17 cellular contexts compared by ENCODE assay signal in the genomic region with DNA sequence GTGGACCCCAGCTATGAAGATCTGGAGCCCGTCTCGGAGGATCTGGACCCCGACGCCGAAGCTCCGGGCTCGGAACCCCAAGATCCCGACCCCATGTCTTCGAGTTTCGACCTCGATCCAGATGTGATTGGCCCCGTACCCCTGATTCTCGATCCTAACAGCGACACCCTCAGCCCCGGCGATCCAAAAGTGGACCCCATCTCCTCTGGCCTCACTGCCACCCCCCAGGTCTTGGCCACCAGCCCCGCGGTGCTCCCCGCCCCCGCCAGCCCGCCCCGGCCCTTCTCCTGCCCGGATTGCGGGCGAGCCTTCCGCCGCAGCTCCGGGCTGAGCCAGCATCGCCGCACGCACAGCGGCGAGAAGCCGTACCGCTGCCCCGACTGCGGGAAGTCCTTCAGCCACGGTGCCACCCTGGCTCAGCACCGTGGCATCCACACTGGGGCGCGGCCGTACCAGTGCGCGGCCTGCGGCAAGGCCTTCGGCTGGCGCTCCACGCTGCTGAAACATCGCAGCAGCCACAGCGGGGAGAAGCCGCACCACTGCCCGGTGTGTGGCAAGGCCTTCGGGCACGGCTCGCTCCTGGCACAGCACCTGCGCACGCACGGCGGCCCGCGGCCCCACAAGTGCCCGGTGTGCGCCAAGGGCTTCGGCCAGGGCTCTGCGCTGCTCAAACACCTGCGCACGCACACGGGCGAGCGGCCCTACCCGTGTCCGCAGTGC. TPM values are rescaled to one million over a fixed set of nuclear protein-coding genes. Genes with fewer than 3 reads are reported as not detected.
DNase-seq lines count a peak whose midpoint lies in the region; ATAC-seq, FAIRE-seq and TF ChIP-seq lines count a peak whose summit lies in the region.
"Had no signal": no experiment of that assay in that cellular context is flagged by ENCODE, and none has a peak within 500 bp of the region (broad histone marks: within the 10 kb centered on the region; RNA-seq: fewer than 3 reads in every experiment).

No MANE protein-coding gene starts in this region.

- no peak overlapping the region for H3K9ac ChIP-seq in kidney (ENCODE audit: low read length in 2 of 2)
- H3K9ac ChIP-seq in neural progenitor cell: no peak overlapping the region

- H3K4me1 ChIP-seq in right cardiac atrium (ENCODE audit: control insufficient read depth, insufficient read depth, low read length) (peaks cover 14% of the 10 kb centered on the region), kidney (ENCODE audit: control insufficient read depth in 1 of 2, insufficient read depth in 1 of 2, low read depth in 1 of 2, low read length in 2 of 2) (peaks cover 15 to 23% of the 10 kb centered on the region in 2 donors), neural progenitor cell (peaks cover 15% of the 10 kb centered on the region)

- TF ChIP-seq CTCF in kidney (IDR thresholded peaks at IDR 0.05; ENCODE audit: borderline replicate concordance, extremely low read depth, insufficient read depth) (no peak), neural progenitor cell (IDR thresholded peaks at IDR 0.05) (no peak), natural killer cell (IDR thresholded peaks at IDR 0.05) (no peak), D721Med (IDR thresholded peaks at IDR 0.05; ENCODE audit: insufficient read depth, missing control alignments) (no peak)

- H3K27ac ChIP-seq in right cardiac atrium (ENCODE audit: low read length): no peak overlapping the region
- H3K27ac ChIP-seq in kidney (ENCODE audit: low read depth in 2 of 2, low read length in 2 of 2): no peak overlapping the region
- H3K27ac ChIP-seq in neural progenitor cell: no peak overlapping the region
- H3K27ac ChIP-seq: 22Rv1, A549, C4-2B had no signal

- FAIRE-seq in kidney (lab: Jason Lieb, UNC) (no peak), D721Med (lab: Jason Lieb, UNC) (no peak)
- FAIRE-seq: A549 had no signal

- H3K27ac Mint-ChIP-seq in neural progenitor cell: no peak overlapping the region
- H3K27ac Mint-ChIP-seq in stimulated activated memory B cell treated with anti-CD40 and anti-IgM and Interleukin-4, amounts not matched to agents 10 μg/mL and 1 μg/mL and 100 μg/mL, for 72 hours: no peak overlapping the region
- no peak overlapping the region for H3K27ac Mint-ChIP-seq in natural killer cell

- DNase-seq in right cardiac atrium: peak in 2 of 3 donors; percentile 60 to 63
- DNase-seq in left cardiac atrium: no peak
- DNase-seq in kidney: peak; percentile 72
- no peak for DNase-seq in neural progenitor cell (ENCODE audit: low spot score)
- no peak for DNase-seq in natural killer cell
- no peak for DNase-seq in GM19238 (ENCODE audit: insufficient read length, low spot score)
- no peak for DNase-seq in D721Med (ENCODE audit: insufficient read length, low spot score)
- DNase-seq: AML-193; CD4-positive, alpha-beta memory T cell; DMS79 treated with DMSO at 0.1 percent for 48 hours; GF-D8; GOT3; H9 had no signal

- no peak overlapping the region for H2AFZ ChIP-seq in neural progenitor cell (replicated peaks)

- H3K9me3 ChIP-seq in right cardiac atrium (ENCODE audit: control insufficient read depth, low read length) (no peaks in the 10 kb centered on the region), kidney (ENCODE audit: control insufficient read depth in 1 of 2, low read length in 2 of 2) (no peaks in the 10 kb centered on the region), neural progenitor cell (ENCODE audit: low read depth) (no peaks in the 10 kb centered on the region)
- H3K9me3 ChIP-seq: A549 had no signal

- H3K4me3 ChIP-seq in right cardiac atrium (ENCODE audit: low read length) (no peak overlapping the region), kidney (ENCODE audit: low read length in 2 of 2) (no peak overlapping the region), neural progenitor cell (no peak overlapping the region)
- H3K4me3 ChIP-seq: A549 had no signal

- no peaks in the 10 kb centered on the region for H3K9me3 Mint-ChIP-seq in neural progenitor cell
- H3K9me3 Mint-ChIP-seq in stimulated activated memory B cell treated with anti-CD40 and anti-IgM and Interleukin-4, amounts not matched to agents 10 μg/mL and 1 μg/mL and 100 μg/mL, for 72 hours: no peaks in the 10 kb centered on the region
- no peaks in the 10 kb centered on the region for H3K9me3 Mint-ChIP-seq in natural killer cell
- H3K9me3 Mint-ChIP-seq: CD4-positive, alpha-beta memory T cell; H9 had no signal

- no peak overlapping the region for H3K4me2 ChIP-seq in neural progenitor cell
- H3K4me2 ChIP-seq: A549 had no signal

- H3K4me1 Mint-ChIP-seq in neural progenitor cell (peaks cover 32% of the 10 kb centered on the region), natural killer cell (peaks cover 18 to 22% of the 10 kb centered on the region in 2 donors)
- H3K4me1 Mint-ChIP-seq in stimulated activated memory B cell treated with anti-CD40 and anti-IgM and Interleukin-4, amounts not matched to agents 10 μg/mL and 1 μg/mL and 100 μg/mL, for 72 hours: peaks cover 25% of the 10 kb centered on the region

- intact Hi-C loops in right cardiac atrium (cut with DNase I): loop anchor here in 1 of 4 donors (10.0 kb wide), 1 partner anchor 125 kb away; no protein-coding TSS in a partner anchor
- intact Hi-C loops in left cardiac atrium (cut with DNase I): loop anchor here in 1 of 2 donors (10.0 kb wide), 1 partner anchor 125 kb away; no protein-coding TSS in a partner anchor
- intact Hi-C loops in kidney (cut with DNase I): no loop called here
- intact Hi-C loops in natural killer cell (cut with micrococcal nuclease): no loop called here

- ATAC-seq in right cardiac atrium: no peak
- ATAC-seq in left cardiac atrium: no peak
- ATAC-seq in stimulated activated memory B cell treated with anti-CD40 and anti-IgM and Interleukin-4, amounts not matched to agents 10 μg/mL and 1 μg/mL and 100 μg/mL, for 72 hours: peak; percentile 3
- ATAC-seq in natural killer cell: no peak
- ATAC-seq: A549 had no signal

- H3K27me3 ChIP-seq in right cardiac atrium (ENCODE audit: control insufficient read depth, insufficient read depth) (no peaks in the 10 kb centered on the region), neural progenitor cell (no peaks in the 10 kb centered on the region)

- H3K36me3 ChIP-seq in kidney (ENCODE audit: control insufficient read depth in 1 of 2, insufficient read depth in 2 of 2, low read length in 2 of 2) (no peaks in the 10 kb centered on the region), neural progenitor cell (no peaks in the 10 kb centered on the region)

- peaks cover 6% of the 10 kb centered on the region for H3K36me3 Mint-ChIP-seq in neural progenitor cell
- H3K36me3 Mint-ChIP-seq in stimulated activated memory B cell treated with anti-CD40 and anti-IgM and Interleukin-4, amounts not matched to agents 10 μg/mL and 1 μg/mL and 100 μg/mL, for 72 hours: no peaks in the 10 kb centered on the region
- H3K36me3 Mint-ChIP-seq in natural killer cell: no peaks in the 10 kb centered on the region

- 97% methylated on average over 72 of the region's 72 CpGs for WGBS in right cardiac atrium

- H3K27me3 Mint-ChIP-seq in neural progenitor cell (ENCODE audit: insufficient read depth, low read depth) (peaks cover 9% of the 10 kb centered on the region), natural killer cell (ENCODE audit: low read depth in 2 of 2) (peaks cover 0 to 3% of the 10 kb centered on the region in 2 donors)
- H3K27me3 Mint-ChIP-seq in stimulated activated memory B cell treated with anti-CD40 and anti-IgM and Interleukin-4, amounts not matched to agents 10 μg/mL and 1 μg/mL and 100 μg/mL, for 72 hours: peaks cover 15% of the 10 kb centered on the region

- peaks cover 21% of the 10 kb centered on the region for H3K79me2 ChIP-seq in neural progenitor cell (ENCODE audit: low read depth)

- H3F3A ChIP-seq in neural progenitor cell (ENCODE audit: low read depth): peaks cover 11% of the 10 kb centered on the region

- H4K20me1 ChIP-seq in neural progenitor cell (ENCODE audit: low read depth): peaks cover 4% of the 10 kb centered on the region

- H3K4me3 Mint-ChIP-seq in neural progenitor cell (peak overlapping the region; percentile 59), natural killer cell (no peak overlapping the region)
- no peak overlapping the region for H3K4me3 Mint-ChIP-seq in stimulated activated memory B cell treated with anti-CD40 and anti-IgM and Interleukin-4, amounts not matched to agents 10 μg/mL and 1 μg/mL and 100 μg/mL, for 72 hours

RNA-seq across cellular contexts. Expression of a gene that starts 2.9 kb away (rescaled TPM):
- total RNA-seq in right cardiac atrium (10 to 100 TPM; 19.5 to 24.4 (median 21.8) TPM), left cardiac atrium (10 to 100 TPM; 21.2 to 25.0 TPM), kidney (24.0 TPM), neural progenitor cell (ENCODE audit: low replicate concordance) (6.6 and 7.1 TPM in 2 replicates), natural killer cell (10 to 100 TPM; 22.9 to 37.6 (median 27.8) TPM)
- polyA plus RNA-seq in right cardiac atrium (20.7 TPM), kidney (ENCODE audit: insufficient read depth, low read depth, low replicate concordance) (25.7 TPM)

RNA-seq across cellular contexts. Expression of a gene that starts 3.7 kb away (rescaled TPM):
- total RNA-seq in right cardiac atrium (100 to 1,000 TPM; 101 to 120 (median 115) TPM), left cardiac atrium (10 to 100 TPM; 75.3 to 82.4 TPM), kidney (39.1 TPM), neural progenitor cell (ENCODE audit: low replicate concordance) (16.9 and 50.3 TPM in 2 replicates), natural killer cell (10 to 100 TPM in 2 of 3 donors, 1 to 10 TPM in 1; 9.8 to 11.6 (median 10.9) TPM)
- polyA plus RNA-seq in right cardiac atrium (143 TPM), kidney (ENCODE audit: insufficient read depth, low read depth, low replicate concordance) (79.1 TPM)

RNA-seq across cellular contexts. Expression of a gene that starts 15.9 kb away (rescaled TPM):
- total RNA-seq in right cardiac atrium: 10 to 100 TPM; 53.4 to 70.9 (median 65.4) TPM
- polyA plus RNA-seq in right cardiac atrium: 33.5 TPM
- total RNA-seq in left cardiac atrium: 10 to 100 TPM; 59.2 to 61.7 TPM
- 101 TPM for total RNA-seq in kidney
- 80.9 TPM for polyA plus RNA-seq in kidney (ENCODE audit: insufficient read depth, low read depth, low replicate concordance)
- 25.5 and 78.9 TPM in 2 replicates for total RNA-seq in neural progenitor cell (ENCODE audit: low replicate concordance)
- 100 to 1,000 TPM; 118 to 190 (median 125) TPM for total RNA-seq in natural killer cell

RNA-seq across cellular contexts. Expression of a gene that starts 30.7 kb away (rescaled TPM):
- total RNA-seq in right cardiac atrium (1 to 10 TPM; 1.5 to 2.5 (median 2.3) TPM), left cardiac atrium (1 to 10 TPM; 1.2 to 2.0 TPM), kidney (7.8 TPM), neural progenitor cell (ENCODE audit: low replicate concordance) (1.0 and 5.7 TPM in 2 replicates), natural killer cell (1 to 10 TPM in 1 of 3 donors, under 1 TPM in 1, not detected in 1; 0.33 to 1.5 TPM)
- polyA plus RNA-seq in right cardiac atrium (3.2 TPM), kidney (ENCODE audit: insufficient read depth, low read depth, low replicate concordance) (20.8 TPM)

Comparison
In these comparisons a context has a peak if more than half of its experiments do, and no peak if none do; other contexts are left out.
1. DNase-seq: peak in right cardiac atrium (2 of 3) and kidney (single experiment); none in left cardiac atrium (single experiment), neural progenitor cell (single experiment), natural killer cell (single experiment), GM19238 (single experiment) and D721Med (single experiment).